ENCODE assay signal across 8 cellular contexts in genomic region chr17:75034236-75034908, GRCh38. TPM values are rescaled to one million over a fixed set of nuclear protein-coding genes. Genes with fewer than 3 reads are reported as not detected.
DNase-seq lines count a peak whose midpoint lies in the region; ATAC-seq and TF ChIP-seq lines count a peak whose summit lies in the region.

No MANE protein-coding gene starts in this region.

- peaks cover 49% of the 10 kb centered on the region for H3K4me1 Mint-ChIP-seq in activated CD4-positive, alpha-beta memory T cell treated with anti-CD3 and anti-CD28 coated beads for 36 hours (ENCODE audit: low read depth)

- H3K27ac Mint-ChIP-seq in activated CD4-positive, alpha-beta memory T cell treated with anti-CD3 and anti-CD28 coated beads for 36 hours: peak overlapping the region; percentile 96

- H3K27me3 Mint-ChIP-seq in activated CD4-positive, alpha-beta memory T cell treated with anti-CD3 and anti-CD28 coated beads for 36 hours: peaks cover 4% of the 10 kb centered on the region

- peaks cover 4% of the 10 kb centered on the region for H3K9me3 Mint-ChIP-seq in activated CD4-positive, alpha-beta memory T cell treated with anti-CD3 and anti-CD28 coated beads for 36 hours

- CTCF ChIA-PET in activated CD4-positive, alpha-beta memory T cell treated with anti-CD3 and anti-CD28 coated beads for 36 hours (lab: Charles Lee): interaction anchor here (0.8 to 1.8 kb wide), 5 partner anchors 12 to 80 kb away, joined by 3 to 16 read pairs (median 7); partner anchors contain the start of genes ATP5PD, KCTD2 and MRPL58

- POLR2A ChIA-PET in activated CD4-positive, alpha-beta memory T cell treated with anti-CD3 and anti-CD28 coated beads for 36 hours (lab: Charles Lee): interaction anchor here (0.6 to 3.7 kb wide), 7 partner anchors 12 to 749 kb away, joined by 3 to 26 read pairs (median 3); partner anchors contain the start of genes ATP5PD, KCTD2 and MRPL58

- peak overlapping the region; percentile 97 for H3K4me3 Mint-ChIP-seq in activated CD4-positive, alpha-beta memory T cell treated with anti-CD3 and anti-CD28 coated beads for 36 hours

- H3K27ac ChIP-seq in dorsolateral prefrontal cortex: peak overlapping the region; percentile 60 to 99 (median 97)

- H3K4me3 ChIP-seq in dorsolateral prefrontal cortex (peak overlapping the region; percentile 44 to 97 (median 80)), lower leg skin (ENCODE audit: low read depth, poor library complexity, severe bottlenecking) (peak overlapping the region; percentile 63)

- peak; percentile 22 for TF ChIP-seq POLR2A in GM19193 (IDR thresholded peaks at IDR 0.05; ENCODE audit: extremely low read depth, insufficient read depth, insufficient read length)
- TF ChIP-seq POLR2A in lower leg skin (IDR thresholded peaks at IDR 0.05): no peak

- 8 to 9% methylated on average over 43 of the region's 43 CpGs for WGBS in lower leg skin, 2 donors

- peak; percentile 48 for ATAC-seq in HG03520 (IDR thresholded peaks at IDR 0.05; ENCODE audit: unreplicated experiment)

- DNase-seq in AG08395 (ENCODE audit: low spot score) (peak; percentile 70), NCI-H748 (lab: John Stamatoyannopoulos, UW; ENCODE audit: unreplicated experiment) (peak; percentile 91), dorsolateral prefrontal cortex (peak; percentile 78 to 94 (median 87)), lower leg skin (ENCODE audit: low spot score in 2 of 2) (peak; percentile 84 to 98)
- peak; percentile 95 for DNase-seq in activated CD4-positive, alpha-beta memory T cell treated with anti-CD3 and anti-CD28 coated beads for 36 hours
- peak; percentile 97 for DNase-seq in stimulated activated CD4-positive, alpha-beta T cell treated with anti-CD3 and anti-CD28 coated beads, Interleukin-2, amount 100 ng/mL, for 48 hours

- peaks cover 12% of the 10 kb centered on the region for H3K36me3 Mint-ChIP-seq in activated CD4-positive, alpha-beta memory T cell treated with anti-CD3 and anti-CD28 coated beads for 36 hours

- TF ChIP-seq CTCF in dorsolateral prefrontal cortex (IDR thresholded peaks at IDR 0.05 in 54 of 56, conservative IDR thresholded peaks at IDR 0.05 in 2 of 56; ENCODE audit: low read depth in 1 of 56, partially characterized antibody in 56 of 56) (peak in 1 of 56 donors; percentile 11), lower leg skin (IDR thresholded peaks at IDR 0.05) (no peak)

- intact Hi-C loops in activated CD4-positive, alpha-beta memory T cell treated with anti-CD3 and anti-CD28 coated beads for 36 hours (cut with micrococcal nuclease): loop anchor here (1.0 to 10.0 kb wide), 4 partner anchors 148 to 370 kb away; partner anchors contain the start of genes GGA3, GRB2, MRPS7 and SLC25A19
- intact Hi-C loops in dorsolateral prefrontal cortex (cut with DNase I): loop anchor here (5.0 to 10.0 kb wide), 2 partner anchors 72 to 170 kb away; partner anchors contain the start of gene NUP85 (in 1 of the 2)
- intact Hi-C loops in lower leg skin (cut with DNase I; ENCODE audit: low total_unique reads): no loop called here

- no peaks in the 10 kb centered on the region for H3K27me3 ChIP-seq in dorsolateral prefrontal cortex

RNA-seq across cellular contexts. Expression of gene ATP5PD, which starts 12.4 kb away (rescaled TPM):
- 100 to 1,000 TPM; 249 to 261 TPM for total RNA-seq in activated CD4-positive, alpha-beta memory T cell treated with anti-CD3 and anti-CD28 coated beads for 36 hours
- total RNA-seq in dorsolateral prefrontal cortex (100 to 1,000 TPM; 142 to 353 (median 254) TPM), lower leg skin (100 to 1,000 TPM; 212 to 298 (median 249) TPM)

RNA-seq across cellular contexts. Expression of gene KCTD2, which starts 12.7 kb away (rescaled TPM):
- total RNA-seq in activated CD4-positive, alpha-beta memory T cell treated with anti-CD3 and anti-CD28 coated beads for 36 hours: 10 to 100 TPM; 20.6 to 23.3 TPM
- 100 to 1,000 TPM in 7 of 120 experiments, 10 to 100 TPM in 113; 52.5 to 122 (median 79.8) TPM for total RNA-seq in dorsolateral prefrontal cortex
- 10 to 100 TPM; 22.5 to 38.3 (median 28.6) TPM for total RNA-seq in lower leg skin

RNA-seq across cellular contexts. Expression of gene MRPL58, which starts 21.9 kb away (rescaled TPM):
- 10 to 100 TPM; 57.7 TPM for total RNA-seq in activated CD4-positive, alpha-beta memory T cell treated with anti-CD3 and anti-CD28 coated beads for 36 hours
- 10 to 100 TPM; 11.3 to 30.9 (median 21.5) TPM for total RNA-seq in dorsolateral prefrontal cortex
- total RNA-seq in lower leg skin: 10 to 100 TPM; 48.6 to 76.4 (median 58.8) TPM

RNA-seq across cellular contexts. Expression of gene CDR2L, which starts 46.9 kb away (rescaled TPM):
- total RNA-seq in activated CD4-positive, alpha-beta memory T cell treated with anti-CD3 and anti-CD28 coated beads for 36 hours: 1 to 10 TPM; 1.1 to 1.3 TPM
- 10 to 100 TPM; 11.9 to 63.9 (median 22.6) TPM for total RNA-seq in dorsolateral prefrontal cortex
- 1 to 10 TPM; 4.5 to 9.8 (median 5.3) TPM for total RNA-seq in lower leg skin

RNA-seq across cellular contexts. Expression of gene SLC16A5, which starts 53.4 kb away (rescaled TPM):
- total RNA-seq in activated CD4-positive, alpha-beta memory T cell treated with anti-CD3 and anti-CD28 coated beads for 36 hours: 1 to 10 TPM; 6.7 to 7.7 TPM
- total RNA-seq in dorsolateral prefrontal cortex (1 to 10 TPM in 55 of 120 experiments, under 1 TPM in 57, not detected in 8; 0.33 to 3.1 (median 0.98) TPM), lower leg skin (100 to 1,000 TPM in 1 of 4 donors, 10 to 100 TPM in 3; 41.1 to 101 (median 62.6) TPM)

Comparison
In these comparisons a context has a peak if more than half of its experiments do, and no peak if none do; other contexts are left out.
1. Peak in every context shown above with its lines: DNase-seq, ATAC-seq, H3K4me3 ChIP-seq and H3K27ac ChIP-seq.